ENCODE assay signal across 27 cellular contexts in the genomic region with DNA sequence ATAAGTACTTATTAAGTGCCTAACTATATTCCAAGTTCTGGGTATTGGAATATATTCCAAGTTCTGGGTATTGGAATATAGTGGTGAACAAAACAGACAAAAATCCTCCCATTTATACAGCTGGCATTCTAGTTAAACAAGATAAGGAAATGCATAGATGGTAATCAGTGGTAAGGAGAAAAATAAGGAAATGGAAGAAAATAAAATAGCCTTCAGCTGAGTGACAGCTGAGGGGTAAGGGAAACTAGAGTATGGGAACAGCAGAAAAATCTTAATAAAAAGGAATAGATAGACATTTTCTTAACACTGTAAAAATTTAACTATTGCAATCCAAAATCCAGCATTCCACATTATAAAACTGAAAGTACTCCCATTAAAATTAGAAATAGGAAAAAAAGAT. TPM values are rescaled to one million over a fixed set of nuclear protein-coding genes. Genes with fewer than 3 reads are reported as not detected.
"Had no signal": no experiment of that assay in that cellular context is flagged by ENCODE, and none has a peak within 500 bp of the region (broad histone marks: within the 10 kb centered on the region; RNA-seq: fewer than 3 reads in every experiment).

No MANE protein-coding gene starts in this region.

- H3K9me3 ChIP-seq: ascending aorta, body of pancreas had no signal

- H3K4me3 ChIP-seq: ascending aorta, body of pancreas had no signal

- H3K36me3 ChIP-seq: ascending aorta had no signal

- H3K27ac ChIP-seq: ascending aorta, body of pancreas had no signal

- H3K4me1 ChIP-seq: ascending aorta, body of pancreas had no signal

- H3K27me3 ChIP-seq: ascending aorta, body of pancreas had no signal

- DNase-seq: activated CD4-positive, alpha-beta T cell treated with anti-CD3 and anti-CD28 coated beads for 1 hour; activated CD4-positive, alpha-beta T cell treated with anti-CD3 and anti-CD28 coated beads, Interleukin-2, amount 50 U/mL, for 48 hours; activated CD8-positive, alpha-beta memory T cell treated with anti-CD3 and anti-CD28 coated beads, Interleukin-2, amount 10 ng/mL, durations not matched to agents 7 days and 5 days; activated effector memory CD4-positive, alpha-beta T cell treated with anti-CD3 and anti-CD28 coated beads, Interleukin-2, amount 50 U/mL, for 16 hours; activated naive CD4-positive, alpha-beta T cell treated with Interleukin-2 at 50 U/mL for 16 hours; activated naive CD8-positive, alpha-beta T cell treated with anti-CD3 and anti-CD28 coated beads, Interleukin-2, amount 50 U/mL, for 24 hours; activated T-cell treated with anti-CD3 and anti-CD28 coated beads, Interleukin-2, amount 50 U/mL, for 24 hours; amniotic stem cell; body of pancreas; Kasumi-1; KBM-7; NCI-H1930; NCI-H2171; NCI-H510A treated with DMSO at 0.1 percent for 48 hours; NCI-H69; NK-92 treated with Interleukin-12 subunit alpha and Interleukin-12 subunit beta, amount 100 ng/mL, for 24 hours; PC-3; SHP77 treated with DMSO at 0.1 percent for 48 hours; T-cell; T-helper 2 cell; T1000 had no signal

- ATAC-seq: activated CD8-positive, alpha-beta memory T cell treated with anti-CD3 and anti-CD28 coated beads, Interleukin-2, amount 10 ng/mL, durations not matched to agents 7 days and 5 days; activated naive CD4-positive, alpha-beta T cell treated with anti-CD3 and anti-CD28 coated beads, Interleukin-2, amount 50 U/mL, for 72 hours; activated naive CD8-positive, alpha-beta T cell treated with anti-CD3 and anti-CD28 coated beads, Interleukin-2, amount 50 U/mL, for 24 hours; body of pancreas; PC-3; T-cell; WTC11 had no signal

RNA-seq across cellular contexts. Expression of gene WFDC10A, which starts 17.2 kb away (rescaled TPM):
- total RNA-seq: activated CD4-positive, alpha-beta T cell treated with anti-CD3 and anti-CD28 coated beads, Interleukin-2, amount 10 ng/mL, durations not matched to agents 24 days and 14 days; activated CD8-positive, alpha-beta memory T cell treated with anti-CD3 and anti-CD28 coated beads, Interleukin-2, amount 10 ng/mL, durations not matched to agents 7 days and 5 days; activated naive CD4-positive, alpha-beta T cell treated with anti-CD3 and anti-CD28 coated beads, Interleukin-2, amount 50 U/mL, for 72 hours; activated T-helper 1 cell treated with anti-CD3 and anti-CD28 coated beads, Interleukin-12 subunit alpha, Interleukin-12 subunit beta, Interleukin-2, Interleukin-4 antibody, amounts not matched to agents 30 ng/mL and 10 ng/mL and 1 ng/mL, durations not matched to agents 14 hours and 24 hours and 36 hours; ascending aorta; body of pancreas; PC-3; SK-MEL-5; T-cell; WTC11 had no signal

RNA-seq across cellular contexts. Expression of gene WFDC9, which starts 18.8 kb away (rescaled TPM):
- total RNA-seq: activated CD4-positive, alpha-beta T cell treated with anti-CD3 and anti-CD28 coated beads, Interleukin-2, amount 10 ng/mL, durations not matched to agents 24 days and 14 days; activated CD8-positive, alpha-beta memory T cell treated with anti-CD3 and anti-CD28 coated beads, Interleukin-2, amount 10 ng/mL, durations not matched to agents 7 days and 5 days; activated naive CD4-positive, alpha-beta T cell treated with anti-CD3 and anti-CD28 coated beads, Interleukin-2, amount 50 U/mL, for 72 hours; activated T-helper 1 cell treated with anti-CD3 and anti-CD28 coated beads, Interleukin-12 subunit alpha, Interleukin-12 subunit beta, Interleukin-2, Interleukin-4 antibody, amounts not matched to agents 30 ng/mL and 10 ng/mL and 1 ng/mL, durations not matched to agents 14 hours and 24 hours and 36 hours; ascending aorta; body of pancreas; PC-3; SK-MEL-5; T-cell; WTC11 had no signal

RNA-seq across cellular contexts. Expression of gene WFDC8, which starts 33.2 kb away (rescaled TPM):
- total RNA-seq: activated CD4-positive, alpha-beta T cell treated with anti-CD3 and anti-CD28 coated beads, Interleukin-2, amount 10 ng/mL, durations not matched to agents 24 days and 14 days; activated CD8-positive, alpha-beta memory T cell treated with anti-CD3 and anti-CD28 coated beads, Interleukin-2, amount 10 ng/mL, durations not matched to agents 7 days and 5 days; activated naive CD4-positive, alpha-beta T cell treated with anti-CD3 and anti-CD28 coated beads, Interleukin-2, amount 50 U/mL, for 72 hours; activated T-helper 1 cell treated with anti-CD3 and anti-CD28 coated beads, Interleukin-12 subunit alpha, Interleukin-12 subunit beta, Interleukin-2, Interleukin-4 antibody, amounts not matched to agents 30 ng/mL and 10 ng/mL and 1 ng/mL, durations not matched to agents 14 hours and 24 hours and 36 hours; ascending aorta; body of pancreas; PC-3; SK-MEL-5; T-cell; WTC11 had no signal

RNA-seq across cellular contexts. Expression of gene WFDC11, which starts 57.7 kb away (rescaled TPM):
- total RNA-seq: activated CD4-positive, alpha-beta T cell treated with anti-CD3 and anti-CD28 coated beads, Interleukin-2, amount 10 ng/mL, durations not matched to agents 24 days and 14 days; activated CD8-positive, alpha-beta memory T cell treated with anti-CD3 and anti-CD28 coated beads, Interleukin-2, amount 10 ng/mL, durations not matched to agents 7 days and 5 days; activated naive CD4-positive, alpha-beta T cell treated with anti-CD3 and anti-CD28 coated beads, Interleukin-2, amount 50 U/mL, for 72 hours; activated T-helper 1 cell treated with anti-CD3 and anti-CD28 coated beads, Interleukin-12 subunit alpha, Interleukin-12 subunit beta, Interleukin-2, Interleukin-4 antibody, amounts not matched to agents 30 ng/mL and 10 ng/mL and 1 ng/mL, durations not matched to agents 14 hours and 24 hours and 36 hours; ascending aorta; body of pancreas; PC-3; SK-MEL-5; T-cell; WTC11 had no signal
